8 cellular contexts compared by ENCODE assay signal in the genomic region with DNA sequence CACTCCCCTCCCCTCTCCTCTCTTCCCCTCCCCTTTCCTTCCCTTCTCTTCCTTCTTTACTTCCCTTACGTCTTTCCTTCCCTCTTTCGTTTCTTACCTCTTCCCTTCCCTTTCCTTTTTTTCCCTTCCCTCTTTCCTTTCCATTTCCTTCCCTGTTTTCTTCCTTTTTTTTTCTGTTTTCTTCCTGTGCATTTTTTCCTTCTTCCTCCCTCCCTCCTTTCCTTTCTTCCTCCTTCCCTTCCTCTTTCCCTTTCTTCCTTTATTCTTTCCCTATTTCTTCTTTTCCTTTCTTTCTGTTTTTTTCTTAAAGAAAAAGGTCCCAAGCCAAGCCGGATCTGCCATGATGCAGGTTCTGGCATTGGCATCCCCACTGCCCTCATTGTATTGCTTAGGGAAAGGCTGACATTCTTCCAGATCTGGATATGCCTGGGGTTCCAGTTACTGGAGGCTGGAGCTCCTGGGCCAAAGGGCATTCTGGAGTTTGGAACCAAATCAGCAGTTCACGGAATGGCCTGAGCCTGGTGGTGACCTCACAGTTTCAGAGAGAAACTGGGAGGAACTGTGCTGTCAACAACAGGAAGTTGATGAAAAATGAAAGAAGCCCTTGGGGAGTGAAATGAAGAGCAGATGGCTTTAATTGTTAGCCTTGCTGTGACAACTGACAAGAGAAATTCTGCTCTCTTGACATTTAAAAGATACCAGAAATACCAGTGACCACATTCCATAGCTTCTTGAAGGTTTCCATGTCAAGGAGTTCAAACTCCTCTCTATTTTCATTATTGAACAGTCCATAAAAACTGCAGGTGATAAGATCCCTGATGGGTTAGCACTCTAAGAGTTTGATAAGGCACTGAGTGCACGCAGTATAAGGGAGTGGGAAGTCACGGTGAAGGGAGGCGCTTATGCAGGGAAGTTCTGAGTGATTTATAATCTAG.
DNase-seq lines count a peak whose midpoint lies in the region; ATAC-seq and TF ChIP-seq lines count a peak whose summit lies in the region.

No MANE protein-coding gene starts in this region.

- intact Hi-C loops in activated T-helper 1 cell treated with anti-CD3 and anti-CD28 coated beads, Interleukin-12 subunit alpha, Interleukin-12 subunit beta, Interleukin-2, Interleukin-4 antibody, amounts not matched to agents 30 ng/mL and 10 ng/mL and 1 ng/mL, durations not matched to agents 14 hours and 24 hours and 36 hours (cut with micrococcal nuclease): no loop called here

- TF ChIP-seq CTCF in GM10248 (IDR thresholded peaks at IDR 0.05; ENCODE audit: control extremely low read depth, extremely low read depth, low read depth, missing control alignments) (no peak), suprapubic skin (IDR thresholded peaks at IDR 0.05) (no peak)

- H3K27ac ChIP-seq in suprapubic skin: peak overlapping the region; percentile 86

- H3K4me3 Mint-ChIP-seq in activated T-helper 1 cell treated with anti-CD3 and anti-CD28 coated beads, Interleukin-12 subunit alpha, Interleukin-12 subunit beta, Interleukin-2, Interleukin-4 antibody, amounts not matched to agents 30 ng/mL and 10 ng/mL and 1 ng/mL, durations not matched to agents 14 hours and 24 hours and 36 hours: peak overlapping the region; percentile 24

- TF ChIP-seq EP300 in suprapubic skin (IDR thresholded peaks at IDR 0.05): no peak

- peaks cover 22% of the 10 kb centered on the region for H3K4me1 Mint-ChIP-seq in activated T-helper 1 cell treated with anti-CD3 and anti-CD28 coated beads, Interleukin-12 subunit alpha, Interleukin-12 subunit beta, Interleukin-2, Interleukin-4 antibody, amounts not matched to agents 30 ng/mL and 10 ng/mL and 1 ng/mL, durations not matched to agents 14 hours and 24 hours and 36 hours (ENCODE audit: low read depth)

- POLR2A ChIA-PET in GM10248 (lab: Yijun Ruan, JAX): no interaction called here

- 59% methylated on average over 7 of the region's 7 CpGs for WGBS in suprapubic skin

- CTCF ChIA-PET in GM10248 (lab: Yijun Ruan, JAX): no interaction called here

- no peaks in the 10 kb centered on the region for H3K27me3 ChIP-seq in suprapubic skin

- peak; percentile 40 for DNase-seq in GM10248 (ENCODE audit: extremely low spot score)
- peak; percentile 8 for DNase-seq in activated T-helper 1 cell treated with anti-CD3 and anti-CD28 coated beads, Interleukin-12 subunit alpha, Interleukin-12 subunit beta, Interleukin-2, Interleukin-4 antibody, amounts not matched to agents 30 ng/mL and 10 ng/mL and 1 ng/mL, durations not matched to agents 14 hours and 24 hours and 36 hours (ENCODE audit: low spot score)
- DNase-seq in kidney tubule cell (ENCODE audit: low spot score): peak; percentile 35
- DNase-seq in suprapubic skin (ENCODE audit: low spot score in 2 of 2): peak; percentile 78 to 79
- no peak for DNase-seq in 8988T
- DNase-seq in NCI-H1694 treated with DMSO at 0.1 percent for 48 hours (lab: John Stamatoyannopoulos, UW): no peak

- peaks cover 3% of the 10 kb centered on the region for H3K9me3 Mint-ChIP-seq in activated T-helper 1 cell treated with anti-CD3 and anti-CD28 coated beads, Interleukin-12 subunit alpha, Interleukin-12 subunit beta, Interleukin-2, Interleukin-4 antibody, amounts not matched to agents 30 ng/mL and 10 ng/mL and 1 ng/mL, durations not matched to agents 14 hours and 24 hours and 36 hours

- no peaks in the 10 kb centered on the region for H3K36me3 Mint-ChIP-seq in activated T-helper 1 cell treated with anti-CD3 and anti-CD28 coated beads, Interleukin-12 subunit alpha, Interleukin-12 subunit beta, Interleukin-2, Interleukin-4 antibody, amounts not matched to agents 30 ng/mL and 10 ng/mL and 1 ng/mL, durations not matched to agents 14 hours and 24 hours and 36 hours (ENCODE audit: low read depth)

- no peaks in the 10 kb centered on the region for H3K27me3 Mint-ChIP-seq in activated T-helper 1 cell treated with anti-CD3 and anti-CD28 coated beads, Interleukin-12 subunit alpha, Interleukin-12 subunit beta, Interleukin-2, Interleukin-4 antibody, amounts not matched to agents 30 ng/mL and 10 ng/mL and 1 ng/mL, durations not matched to agents 14 hours and 24 hours and 36 hours (ENCODE audit: insufficient read depth)

- peak overlapping the region; percentile 23 for H3K4me3 ChIP-seq in suprapubic skin

- H3K36me3 ChIP-seq in suprapubic skin: no peaks in the 10 kb centered on the region

- TF ChIP-seq POLR2A in suprapubic skin (IDR thresholded peaks at IDR 0.05): no peak

- H3K4me1 ChIP-seq in suprapubic skin: no peaks in the 10 kb centered on the region

- peak overlapping the region; percentile 68 for H3K27ac Mint-ChIP-seq in activated T-helper 1 cell treated with anti-CD3 and anti-CD28 coated beads, Interleukin-12 subunit alpha, Interleukin-12 subunit beta, Interleukin-2, Interleukin-4 antibody, amounts not matched to agents 30 ng/mL and 10 ng/mL and 1 ng/mL, durations not matched to agents 14 hours and 24 hours and 36 hours

- H3K9me3 ChIP-seq in suprapubic skin: no peaks in the 10 kb centered on the region

- ATAC-seq in GM21360 (IDR thresholded peaks at IDR 0.05; ENCODE audit: unreplicated experiment) (peak; percentile 99), HG03520 (IDR thresholded peaks at IDR 0.05; ENCODE audit: unreplicated experiment) (peak; percentile 99)

Comparison
In these comparisons a context has a peak if more than half of its experiments do, and no peak if none do; other contexts are left out.
1. DNase-seq: peak in GM10248 (single experiment), activated T-helper 1 cell treated with anti-CD3 and anti-CD28 coated beads, Interleukin-12 subunit alpha, Interleukin-12 subunit beta, Interleukin-2, Interleukin-4 antibody, amounts not matched to agents 30 ng/mL and 10 ng/mL and 1 ng/mL, durations not matched to agents 14 hours and 24 hours and 36 hours (single experiment), kidney tubule cell (single experiment) and suprapubic skin (2 of 2); none in 8988T (single experiment) and NCI-H1694 treated with DMSO at 0.1 percent for 48 hours (single experiment).